Comparison of ENCODE assay signal across 1 cellular context in the genomic region with DNA sequence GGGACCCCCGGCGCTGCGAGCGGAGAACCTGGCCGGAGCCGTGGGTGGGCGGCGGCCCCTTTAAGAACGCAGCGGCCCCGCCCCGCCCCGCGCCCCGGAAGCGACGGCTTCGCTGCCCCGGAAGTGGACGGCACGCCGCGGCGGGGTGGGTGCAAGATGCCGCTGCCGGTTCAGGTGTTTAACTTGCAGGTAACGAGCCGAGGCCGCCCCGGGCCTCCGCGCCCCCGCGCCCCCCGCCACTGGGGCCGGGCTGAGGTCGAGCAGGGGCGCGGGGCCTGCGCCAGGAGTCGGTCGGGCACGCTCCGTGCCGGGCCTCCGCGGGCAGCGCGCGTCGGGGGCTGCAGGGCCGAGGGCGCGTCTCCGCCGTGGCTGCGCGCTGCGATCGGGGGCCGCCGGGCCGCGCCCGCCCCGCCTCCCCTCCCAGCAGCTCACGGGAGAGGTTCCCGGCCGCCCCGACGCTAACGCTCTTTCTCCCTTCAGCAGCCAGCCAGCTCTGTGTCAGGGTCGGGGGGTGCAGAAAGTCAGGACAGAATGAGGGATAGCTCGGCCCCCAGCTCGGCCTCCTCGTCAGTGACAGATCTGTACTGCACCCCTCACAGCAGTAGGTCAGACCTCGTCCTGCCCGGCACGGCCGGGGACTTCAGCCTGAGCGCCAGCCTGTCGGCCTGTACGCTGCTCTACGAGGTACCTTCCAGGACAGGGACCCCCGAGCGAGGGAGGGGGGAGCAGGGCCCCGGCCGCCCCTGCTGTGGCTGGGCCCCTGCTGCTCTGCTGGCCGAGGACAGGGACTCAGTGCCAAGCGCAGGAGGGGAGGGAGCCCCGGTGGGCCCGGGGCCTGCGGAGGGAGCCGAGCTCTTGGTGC.
A peak's percentile ranks its signal among the peaks of the same experiment; 100 is the strongest.
TF ChIP-seq lines count a peak whose summit lies in the region.

Gene GPS1 (plus strand): TSS at position 123 of the 862 bp plus-strand sequence. CDS start 34 bp downstream, at position 157.
A gene with protein sequence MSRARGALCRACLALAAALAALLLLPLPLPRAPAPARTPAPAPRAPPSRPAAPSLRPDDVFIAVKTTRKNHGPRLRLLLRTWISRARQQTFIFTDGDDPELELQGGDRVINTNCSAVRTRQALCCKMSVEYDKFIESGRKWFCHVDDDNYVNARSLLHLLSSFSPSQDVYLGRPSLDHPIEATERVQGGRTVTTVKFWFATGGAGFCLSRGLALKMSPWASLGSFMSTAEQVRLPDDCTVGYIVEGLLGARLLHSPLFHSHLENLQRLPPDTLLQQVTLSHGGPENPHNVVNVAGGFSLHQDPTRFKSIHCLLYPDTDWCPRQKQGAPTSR (minus strand): TSS at position 36 of the 862 bp plus-strand sequence. CDS start 45 bp downstream, outside the sequence.

TF ChIP-seq in H1, 55 proteins besides CTCF, POLR2A, EP300 and RAD21 (continued from another document):
- TF ChIP-seq SIN3A (conservative IDR thresholded peaks at IDR 0.05 in 1 of 2, IDR thresholded peaks at IDR 0.05 in 1 of 2; ENCODE audit: low read depth in 1 of 2, low read length in 2 of 2) (peak in 1 of 2 experiments; percentile 62; a peak in 2 of 4 replicates), NANOG (IDR thresholded peaks at IDR 0.05; ENCODE audit: insufficient read depth, low read depth, low read length, poor library complexity, severe bottlenecking) (no peak), USF2 (IDR thresholded peaks at IDR 0.05; ENCODE audit: low read length) (no peak), JUND (IDR thresholded peaks at IDR 0.05; ENCODE audit: low read length) (no peak), TEAD4 (IDR thresholded peaks at IDR 0.05; ENCODE audit: low read depth, low read length) (no peak), YY1 (IDR thresholded peaks at IDR 0.05; ENCODE audit: low read depth, low read length) (no peak), GABPA (IDR thresholded peaks at IDR 0.05; ENCODE audit: borderline replicate concordance, insufficient read depth, low read length) (peak; percentile 87), KDM5A (IDR thresholded peaks at IDR 0.05; ENCODE audit: low read length) (no peak), ATF3 (IDR thresholded peaks at IDR 0.05; ENCODE audit: insufficient read depth, low read depth, low read length) (no peak), CHD2 (IDR thresholded peaks at IDR 0.05; ENCODE audit: low read length) (no peak), ASH2L (IDR thresholded peaks at IDR 0.05; ENCODE audit: low read length) (no peak), KDM4A (IDR thresholded peaks at IDR 0.05; ENCODE audit: low read depth, low read length, severe bottlenecking) (peak; percentile 38), CREB1 (IDR thresholded peaks at IDR 0.05) (peak; percentile 50; the same call in 1 of the 2 replicates), KDM1A (IDR thresholded peaks at IDR 0.05; ENCODE audit: borderline replicate concordance, low read length) (no peak), JUN (IDR thresholded peaks at IDR 0.05; ENCODE audit: low read depth, low read length) (no peak), FOSL1 (IDR thresholded peaks at IDR 0.05; ENCODE audit: insufficient read depth, low read depth, low read length) (no peak), RNF2 (IDR thresholded peaks at IDR 0.05; ENCODE audit: borderline replicate concordance, low read depth, low read length, missing control alignments, poor library complexity, severe bottlenecking) (no peak), RFX5 (IDR thresholded peaks at IDR 0.05; ENCODE audit: borderline replicate concordance, low read depth, low read length) (no peak), CHD1 (IDR thresholded peaks at IDR 0.05; ENCODE audit: low read depth, low read length) (no peak), GTF2F1 (IDR thresholded peaks at IDR 0.05; ENCODE audit: borderline replicate concordance, low read depth, low read length) (no peak), CEBPB (IDR thresholded peaks at IDR 0.05; ENCODE audit: low read depth, low read length) (no peak), SP4 (IDR thresholded peaks at IDR 0.05; ENCODE audit: low read length) (no peak)
- TF ChIP-seq, protein P1, sequence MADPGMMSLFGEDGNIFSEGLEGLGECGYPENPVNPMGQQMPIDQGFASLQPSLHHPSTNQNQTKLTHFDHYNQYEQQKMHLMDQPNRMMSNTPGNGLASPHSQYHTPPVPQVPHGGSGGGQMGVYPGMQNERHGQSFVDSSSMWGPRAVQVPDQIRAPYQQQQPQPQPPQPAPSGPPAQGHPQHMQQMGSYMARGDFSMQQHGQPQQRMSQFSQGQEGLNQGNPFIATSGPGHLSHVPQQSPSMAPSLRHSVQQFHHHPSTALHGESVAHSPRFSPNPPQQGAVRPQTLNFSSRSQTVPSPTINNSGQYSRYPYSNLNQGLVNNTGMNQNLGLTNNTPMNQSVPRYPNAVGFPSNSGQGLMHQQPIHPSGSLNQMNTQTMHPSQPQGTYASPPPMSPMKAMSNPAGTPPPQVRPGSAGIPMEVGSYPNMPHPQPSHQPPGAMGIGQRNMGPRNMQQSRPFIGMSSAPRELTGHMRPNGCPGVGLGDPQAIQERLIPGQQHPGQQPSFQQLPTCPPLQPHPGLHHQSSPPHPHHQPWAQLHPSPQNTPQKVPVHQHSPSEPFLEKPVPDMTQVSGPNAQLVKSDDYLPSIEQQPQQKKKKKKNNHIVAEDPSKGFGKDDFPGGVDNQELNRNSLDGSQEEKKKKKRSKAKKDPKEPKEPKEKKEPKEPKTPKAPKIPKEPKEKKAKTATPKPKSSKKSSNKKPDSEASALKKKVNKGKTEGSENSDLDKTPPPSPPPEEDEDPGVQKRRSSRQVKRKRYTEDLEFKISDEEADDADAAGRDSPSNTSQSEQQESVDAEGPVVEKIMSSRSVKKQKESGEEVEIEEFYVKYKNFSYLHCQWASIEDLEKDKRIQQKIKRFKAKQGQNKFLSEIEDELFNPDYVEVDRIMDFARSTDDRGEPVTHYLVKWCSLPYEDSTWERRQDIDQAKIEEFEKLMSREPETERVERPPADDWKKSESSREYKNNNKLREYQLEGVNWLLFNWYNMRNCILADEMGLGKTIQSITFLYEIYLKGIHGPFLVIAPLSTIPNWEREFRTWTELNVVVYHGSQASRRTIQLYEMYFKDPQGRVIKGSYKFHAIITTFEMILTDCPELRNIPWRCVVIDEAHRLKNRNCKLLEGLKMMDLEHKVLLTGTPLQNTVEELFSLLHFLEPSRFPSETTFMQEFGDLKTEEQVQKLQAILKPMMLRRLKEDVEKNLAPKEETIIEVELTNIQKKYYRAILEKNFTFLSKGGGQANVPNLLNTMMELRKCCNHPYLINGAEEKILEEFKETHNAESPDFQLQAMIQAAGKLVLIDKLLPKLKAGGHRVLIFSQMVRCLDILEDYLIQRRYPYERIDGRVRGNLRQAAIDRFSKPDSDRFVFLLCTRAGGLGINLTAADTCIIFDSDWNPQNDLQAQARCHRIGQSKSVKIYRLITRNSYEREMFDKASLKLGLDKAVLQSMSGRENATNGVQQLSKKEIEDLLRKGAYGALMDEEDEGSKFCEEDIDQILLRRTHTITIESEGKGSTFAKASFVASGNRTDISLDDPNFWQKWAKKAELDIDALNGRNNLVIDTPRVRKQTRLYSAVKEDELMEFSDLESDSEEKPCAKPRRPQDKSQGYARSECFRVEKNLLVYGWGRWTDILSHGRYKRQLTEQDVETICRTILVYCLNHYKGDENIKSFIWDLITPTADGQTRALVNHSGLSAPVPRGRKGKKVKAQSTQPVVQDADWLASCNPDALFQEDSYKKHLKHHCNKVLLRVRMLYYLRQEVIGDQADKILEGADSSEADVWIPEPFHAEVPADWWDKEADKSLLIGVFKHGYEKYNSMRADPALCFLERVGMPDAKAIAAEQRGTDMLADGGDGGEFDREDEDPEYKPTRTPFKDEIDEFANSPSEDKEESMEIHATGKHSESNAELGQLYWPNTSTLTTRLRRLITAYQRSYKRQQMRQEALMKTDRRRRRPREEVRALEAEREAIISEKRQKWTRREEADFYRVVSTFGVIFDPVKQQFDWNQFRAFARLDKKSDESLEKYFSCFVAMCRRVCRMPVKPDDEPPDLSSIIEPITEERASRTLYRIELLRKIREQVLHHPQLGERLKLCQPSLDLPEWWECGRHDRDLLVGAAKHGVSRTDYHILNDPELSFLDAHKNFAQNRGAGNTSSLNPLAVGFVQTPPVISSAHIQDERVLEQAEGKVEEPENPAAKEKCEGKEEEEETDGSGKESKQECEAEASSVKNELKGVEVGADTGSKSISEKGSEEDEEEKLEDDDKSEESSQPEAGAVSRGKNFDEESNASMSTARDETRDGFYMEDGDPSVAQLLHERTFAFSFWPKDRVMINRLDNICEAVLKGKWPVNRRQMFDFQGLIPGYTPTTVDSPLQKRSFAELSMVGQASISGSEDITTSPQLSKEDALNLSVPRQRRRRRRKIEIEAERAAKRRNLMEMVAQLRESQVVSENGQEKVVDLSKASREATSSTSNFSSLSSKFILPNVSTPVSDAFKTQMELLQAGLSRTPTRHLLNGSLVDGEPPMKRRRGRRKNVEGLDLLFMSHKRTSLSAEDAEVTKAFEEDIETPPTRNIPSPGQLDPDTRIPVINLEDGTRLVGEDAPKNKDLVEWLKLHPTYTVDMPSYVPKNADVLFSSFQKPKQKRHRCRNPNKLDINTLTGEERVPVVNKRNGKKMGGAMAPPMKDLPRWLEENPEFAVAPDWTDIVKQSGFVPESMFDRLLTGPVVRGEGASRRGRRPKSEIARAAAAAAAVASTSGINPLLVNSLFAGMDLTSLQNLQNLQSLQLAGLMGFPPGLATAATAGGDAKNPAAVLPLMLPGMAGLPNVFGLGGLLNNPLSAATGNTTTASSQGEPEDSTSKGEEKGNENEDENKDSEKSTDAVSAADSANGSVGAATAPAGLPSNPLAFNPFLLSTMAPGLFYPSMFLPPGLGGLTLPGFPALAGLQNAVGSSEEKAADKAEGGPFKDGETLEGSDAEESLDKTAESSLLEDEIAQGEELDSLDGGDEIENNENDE (IDR thresholded peaks at IDR 0.05; ENCODE audit: insufficient replicate concordance, low read length): no peak
